Comparison of ENCODE assay signal across 2 cellular contexts in the genomic region with DNA sequence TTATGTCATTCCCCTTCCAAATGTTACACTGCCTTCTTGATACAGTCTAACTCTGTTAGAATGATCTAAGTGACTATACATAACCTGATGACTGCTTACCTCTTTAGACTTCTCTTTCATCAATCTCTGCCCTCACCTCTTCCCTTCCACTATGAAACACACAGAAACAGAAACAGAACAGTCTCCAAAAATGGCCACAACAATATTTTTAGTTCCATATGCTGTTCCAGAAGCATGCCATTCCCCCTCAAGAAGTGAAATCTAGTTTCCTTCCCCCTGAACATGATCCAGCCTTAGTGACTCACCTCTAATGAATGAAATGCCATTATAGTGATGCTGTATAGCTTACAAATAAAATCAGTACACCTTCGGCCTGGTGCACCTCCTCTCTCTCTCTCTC.
TF ChIP-seq lines count a peak whose summit lies in the region.

No MANE protein-coding gene starts in this region.

TF ChIP-seq in A549, 52 proteins besides CTCF, POLR2A, EP300 and RAD21 (continued from another document):
- no peak for TF ChIP-seq CEBPB (IDR thresholded peaks at IDR 0.05)

TF ChIP-seq in endothelial cell of umbilical vein, 7 proteins besides CTCF, POLR2A, EP300 and RAD21 (continued from another document):
- TF ChIP-seq, protein P1, sequence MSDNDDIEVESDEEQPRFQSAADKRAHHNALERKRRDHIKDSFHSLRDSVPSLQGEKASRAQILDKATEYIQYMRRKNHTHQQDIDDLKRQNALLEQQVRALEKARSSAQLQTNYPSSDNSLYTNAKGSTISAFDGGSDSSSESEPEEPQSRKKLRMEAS (IDR thresholded peaks at IDR 0.05; ENCODE audit: insufficient read depth, insufficient read length): no peak
